ENCODE assay signal across 8 cellular contexts in genomic region chr12:91877022-91877421, GRCh38.
DNase-seq lines count a peak whose midpoint lies in the region; ATAC-seq, FAIRE-seq and TF ChIP-seq lines count a peak whose summit lies in the region.
"Had no signal": no experiment of that assay in that cellular context is flagged by ENCODE, and none has a peak within 500 bp of the region (broad histone marks: within the 10 kb centered on the region; RNA-seq: fewer than 3 reads in every experiment).

No MANE protein-coding gene starts in this region.

- SMC1A ChIA-PET in GM12878 (lab: Charles Lee; ENCODE audit: uncharacterized antibody, unreplicated experiment): interaction anchor here (0.7 to 1.8 kb wide), 8 partner anchors 9 to 597 kb away, joined by 3 to 4 read pairs (median 3); no protein-coding TSS in a partner anchor

- H4K8ac ChIP-seq in neuronal stem cell (ENCODE audit: low read depth, low read length): no peak overlapping the region

- H3K27me3 ChIP-seq in GM12878 (replicated peaks in 1 of 2; ENCODE audit: control insufficient read depth in 2 of 2, insufficient read depth in 2 of 2, low read length in 1 of 2) (no peaks in the 10 kb centered on the region), neuronal stem cell (ENCODE audit: control insufficient read depth in 3 of 3, insufficient read depth in 3 of 3, low read depth in 1 of 3, low read length in 3 of 3) (no peaks in the 10 kb centered on the region), transverse colon (no peaks in the 10 kb centered on the region)
- H3K27me3 ChIP-seq: tibial nerve had no signal

- no peak overlapping the region for H3K4ac ChIP-seq in neuronal stem cell (ENCODE audit: low read length)

- in situ Hi-C loops in GM12878 (cut with MboI): no loop called here
- in situ Hi-C loops in transverse colon (cut with MboI; ENCODE audit: low pct_ligation_motif_present in 1 of 4, low pct_unique_long_range_greater_than_20kb in 1 of 4, low sequenced_read_pairs in 3 of 4): no loop called here
- in situ Hi-C loops in GM13977 (cut with MboI; ENCODE audit: low pct_unique_long_range_greater_than_20kb, low sequenced_read_pairs, unreplicated experiment): no loop called here

- RAD21 ChIA-PET in GM12878 (lab: Charles Lee; ENCODE audit: unreplicated experiment): interaction anchor here (0.6 to 2.2 kb wide), 3 partner anchors 65 to 839 kb away, joined by 3 to 9 read pairs (median 3); no protein-coding TSS in a partner anchor

- H3K9ac ChIP-seq in GM12878 (ENCODE audit: control insufficient read depth, insufficient read depth, low read length): no peak overlapping the region
- H3K9ac ChIP-seq in neuronal stem cell (ENCODE audit: low read depth, low read length, poor library complexity): no peak overlapping the region

- H3K9me3 ChIP-seq in GM12878 (replicated peaks; ENCODE audit: control insufficient read depth, insufficient read depth, low read length): no peaks in the 10 kb centered on the region; the same call in 2 of the 3 replicates
- peaks cover 2 to 4% of the 10 kb centered on the region in 2 donors for H3K9me3 ChIP-seq in neuronal stem cell (replicated peaks in 1 of 2; ENCODE audit: control insufficient read depth in 2 of 2, insufficient read depth in 1 of 2, low read depth in 1 of 2, low read length in 2 of 2)
- no peaks in the 10 kb centered on the region for H3K9me3 ChIP-seq in transverse colon
- H3K9me3 ChIP-seq: tibial nerve had no signal

- 3% methylated on average over 3 of the region's 3 CpGs for WGBS in GM12878 (ENCODE audit: insufficient coverage, insufficient replicate concordance, low lambda C conversion rate, missing lambda C conversion rate)
- no CpG with 5 or more reads among the region's 3 CpGs for WGBS in neuronal stem cell (ENCODE audit: extremely low coverage in 2 of 2, insufficient read length in 2 of 2, insufficient replicate concordance in 1 of 2), 2 donors
- 26 to 32% methylated on average over 2 to 3 of the region's 3 CpGs for WGBS in transverse colon (ENCODE audit: low coverage in 1 of 2), 2 donors

- CTCF ChIA-PET in GM12878 (lab: Yijun Ruan, JAX): interaction anchor here (3.3 kb wide), 1 partner anchor 66 kb away, joined by 14 read pairs; no protein-coding TSS in a partner anchor

- FAIRE-seq in GM12878 (lab: Jason Lieb, UNC): no peak

- no peak overlapping the region for H3K23ac ChIP-seq in neuronal stem cell (ENCODE audit: low read depth, low read length, poor library complexity)

- no peak overlapping the region for H2BK120ac ChIP-seq in neuronal stem cell (ENCODE audit: low read depth, low read length)

- ATAC-seq in GM19328 (IDR thresholded peaks at IDR 0.05; ENCODE audit: unreplicated experiment) (peak; percentile 74), HG03432 (IDR thresholded peaks at IDR 0.05; ENCODE audit: unreplicated experiment) (peak; percentile 89), GM12878 (peak; percentile 95)

- TF ChIP-seq CTCF in GM12878 (IDR thresholded peaks at IDR 0.05 in 2 of 3, conservative IDR thresholded peaks at IDR 0.05 in 1 of 3; ENCODE audit: control insufficient read depth in 2 of 3, extremely low read depth in 1 of 3, insufficient read depth in 1 of 3, low read depth in 3 of 3, low read length in 3 of 3) (no peak), transverse colon (IDR thresholded peaks at IDR 0.05) (no peak), GM13977 (IDR thresholded peaks at IDR 0.05; ENCODE audit: extremely low read depth, insufficient read depth, missing control alignments) (no peak)

- no peak overlapping the region for H2BK5ac ChIP-seq in neuronal stem cell (ENCODE audit: low read length)

- no peaks in the 10 kb centered on the region for H4K20me1 ChIP-seq in GM12878 (ENCODE audit: control insufficient read depth, insufficient read depth)

- H3K27ac ChIP-seq in GM12878 (ENCODE audit: control insufficient read depth, insufficient read depth): no peak overlapping the region
- no peak overlapping the region for H3K27ac ChIP-seq in neuronal stem cell (replicated peaks; ENCODE audit: low read length)
- H3K27ac ChIP-seq in transverse colon: peak overlapping the region; percentile 21 to 66 (median 55)

- no peaks in the 10 kb centered on the region for H3K79me2 ChIP-seq in GM12878 (ENCODE audit: control insufficient read depth, insufficient read depth, low read length)

- TF ChIP-seq EP300 in GM12878 (IDR thresholded peaks at IDR 0.05; ENCODE audit: borderline replicate concordance in 1 of 2, control insufficient read depth in 1 of 2, low read depth in 2 of 2, low read length in 2 of 2) (peak; percentile 83 to 87; a peak in 3 of 4 replicates), transverse colon (IDR thresholded peaks at IDR 0.05; ENCODE audit: low read depth) (peak; percentile 49)

- no peak overlapping the region for H2BK12ac ChIP-seq in neuronal stem cell (ENCODE audit: low read length)

- TF ChIP-seq RAD21 in GM12878 (IDR thresholded peaks at IDR 0.05; ENCODE audit: insufficient read depth, low read depth, low read length): no peak

- no peak overlapping the region for H2BK15ac ChIP-seq in neuronal stem cell (ENCODE audit: low read length)

- H3K36me3 ChIP-seq in GM12878 (ENCODE audit: control insufficient read depth in 2 of 2, insufficient read depth in 2 of 2, low read length in 1 of 2) (no peaks in the 10 kb centered on the region), neuronal stem cell (replicated peaks in 1 of 2; ENCODE audit: control insufficient read depth in 2 of 2, insufficient read depth in 2 of 2, low read length in 2 of 2) (no peaks in the 10 kb centered on the region), transverse colon (no peaks in the 10 kb centered on the region)
- H3K36me3 ChIP-seq: tibial nerve had no signal

- no peak overlapping the region for H2AK5ac ChIP-seq in neuronal stem cell (ENCODE audit: low read depth, low read length)

- H3K4me2 ChIP-seq in GM12878 (ENCODE audit: control insufficient read depth, insufficient read depth) (no peak overlapping the region), neuronal stem cell (ENCODE audit: insufficient read depth, low read length, poor library complexity, severe bottlenecking) (no peak overlapping the region)

- TF ChIP-seq POLR2A in GM12878 (IDR thresholded peaks at IDR 0.05; ENCODE audit: low read depth, low read length) (no peak), transverse colon (IDR thresholded peaks at IDR 0.05) (peak; percentile 40)

- no peaks in the 10 kb centered on the region for H3K4me1 ChIP-seq in GM12878 (ENCODE audit: control insufficient read depth, insufficient read depth, low read length)
- H3K4me1 ChIP-seq in neuronal stem cell (ENCODE audit: control insufficient read depth in 2 of 2, insufficient read depth in 1 of 2, low read depth in 1 of 2, low read length in 2 of 2): peaks cover 4 to 5% of the 10 kb centered on the region in 2 donors
- peaks cover 0 to 21% (median 10%) of the 10 kb centered on the region in 4 donors for H3K4me1 ChIP-seq in transverse colon

- H4K91ac ChIP-seq in neuronal stem cell (ENCODE audit: low read depth, low read length, poor library complexity): no peak overlapping the region

- POLR2A ChIA-PET in GM12878 (lab: Charles Lee): interaction anchor here (0.6 kb wide), 1 partner anchor 197 kb away, joined by 5 read pairs; no protein-coding TSS in a partner anchor

- no peak overlapping the region for H3K14ac ChIP-seq in neuronal stem cell (ENCODE audit: low read length)

- DNase-seq in T-helper 2 cell (peak; percentile 33 to 99 (median 70)), GM12878 (ENCODE audit: low read depth, low spot score) (peak; percentile 20), neuronal stem cell (ENCODE audit: low spot score) (no peak), transverse colon (peak; percentile 64), GM13977 (ENCODE audit: low spot score) (no peak)

- no peak overlapping the region for H3K18ac ChIP-seq in neuronal stem cell (ENCODE audit: low read length)

- intact Hi-C loops in GM12878 (cut with micrococcal nuclease; ENCODE audit: unreplicated experiment): no loop called here
- intact Hi-C loops in transverse colon (cut with DNase I; ENCODE audit: low total_unique reads): no loop called here

- H2AFZ ChIP-seq in GM12878 (ENCODE audit: control insufficient read depth, low read depth, low read length) (peak overlapping the region; percentile 49), neuronal stem cell (ENCODE audit: low read length) (peak overlapping the region; percentile 74)

- H3K79me1 ChIP-seq in neuronal stem cell (ENCODE audit: low read depth, low read length): no peaks in the 10 kb centered on the region

- no TSS peak for BruUV-seq in GM12878 (replicated peaks; lab: Mats Ljungman, UMichigan)

- H3K4me3 ChIP-seq in GM12878 (no peak overlapping the region), neuronal stem cell (ENCODE audit: low read length in 2 of 2) (no peak overlapping the region), transverse colon (no peak overlapping the region)
- H3K4me3 ChIP-seq: tibial nerve had no signal

TF ChIP-seq in GM12878, 131 proteins besides CTCF, POLR2A, EP300 and RAD21 (continues in another document):
- TF ChIP-seq BHLHE40 (IDR thresholded peaks at IDR 0.05; ENCODE audit: borderline replicate concordance in 1 of 2, low read depth in 2 of 2, low read length in 1 of 2) (peak; percentile 78 to 83; a peak in 3 of 4 replicates), SMC3 (IDR thresholded peaks at IDR 0.05; ENCODE audit: borderline replicate concordance, low read length) (no peak), NR2F1 (conservative IDR thresholded peaks at IDR 0.05) (no peak), ESRRA (IDR thresholded peaks at IDR 0.05; ENCODE audit: low read length) (no peak), MEF2A (IDR thresholded peaks at IDR 0.05; ENCODE audit: insufficient read depth, low read depth, low read length) (no peak), RELB (IDR thresholded peaks at IDR 0.05; ENCODE audit: low read depth) (peak; percentile 71), NBN (IDR thresholded peaks at IDR 0.05) (peak; percentile 61), ATF7 (IDR thresholded peaks at IDR 0.05; ENCODE audit: low read depth) (peak; percentile 79)

Comparison
In these comparisons a context has a peak if more than half of its experiments do, and no peak if none do; other contexts are left out.
1. DNase-seq: peak in T-helper 2 cell (5 of 5), GM12878 (single experiment) and transverse colon (single experiment); none in neuronal stem cell (single experiment) and GM13977 (single experiment).
2. H3K27ac ChIP-seq: peak in transverse colon (4 of 4); none in GM12878 (single experiment) and neuronal stem cell (single experiment).
3. Peak in every context shown above with its lines, with median percentiles within 50 percentile points of each other: ATAC-seq.